ENCODE assay signal across 21 cellular contexts in the genomic region with DNA sequence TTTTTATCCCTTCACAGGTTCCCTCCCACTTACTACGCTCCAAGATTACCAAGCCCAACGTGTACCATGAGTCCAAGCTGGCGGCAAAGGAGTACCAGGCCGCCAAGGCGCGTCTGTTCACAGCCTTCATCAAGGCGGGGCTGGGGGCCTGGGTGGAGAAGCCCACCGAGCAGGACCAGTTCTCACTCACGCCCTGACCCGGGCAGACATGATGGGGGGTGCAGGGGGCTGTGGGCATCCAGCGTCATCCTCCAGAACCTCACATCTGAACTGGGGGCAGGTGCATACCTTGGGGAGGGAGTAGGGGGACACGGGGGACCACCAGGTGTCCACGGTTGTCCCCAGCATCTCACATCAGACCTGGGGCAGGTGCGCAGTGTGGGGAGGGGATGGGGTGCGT.
DNase-seq lines count a peak whose midpoint lies in the region; ATAC-seq and TF ChIP-seq lines count a peak whose summit lies in the region.
"Had no signal": no experiment of that assay in that cellular context is flagged by ENCODE, and none has a peak within 500 bp of the region (broad histone marks: within the 10 kb centered on the region; RNA-seq: fewer than 3 reads in every experiment).

No MANE protein-coding gene starts in this region.

- CTCF ChIA-PET in Calu3 (lab: Charles Lee): no interaction called here

- H3K27ac Mint-ChIP-seq in activated CD4-positive, alpha-beta T cell treated with anti-CD3 and anti-CD28 coated beads, Interleukin-2, amount 10 ng/mL, durations not matched to agents 24 days and 14 days: no peak overlapping the region
- H3K27ac Mint-ChIP-seq in chondrocyte (ENCODE audit: unreplicated experiment) (no peak overlapping the region), osteocyte (ENCODE audit: unreplicated experiment) (no peak overlapping the region), Calu3 (ENCODE audit: unreplicated experiment) (no peak overlapping the region)
- H3K27ac Mint-ChIP-seq: B cell; CD8-positive, alpha-beta T cell had no signal

- intact Hi-C loops in activated CD4-positive, alpha-beta T cell treated with anti-CD3 and anti-CD28 coated beads, Interleukin-2, amount 10 ng/mL, durations not matched to agents 24 days and 14 days (cut with micrococcal nuclease): no loop called here
- intact Hi-C loops in Calu3 (cut with micrococcal nuclease; ENCODE audit: unreplicated experiment): no loop called here

- H3K4me3 Mint-ChIP-seq in activated CD4-positive, alpha-beta T cell treated with anti-CD3 and anti-CD28 coated beads, Interleukin-2, amount 10 ng/mL, durations not matched to agents 24 days and 14 days: no peak overlapping the region
- no peak overlapping the region for H3K4me3 Mint-ChIP-seq in chondrocyte (ENCODE audit: unreplicated experiment)
- H3K4me3 Mint-ChIP-seq in osteocyte (ENCODE audit: unreplicated experiment): no peak overlapping the region
- H3K4me3 Mint-ChIP-seq in Calu3 (ENCODE audit: low read depth, unreplicated experiment): no peak overlapping the region
- H3K4me3 Mint-ChIP-seq: B cell; CD4-positive, alpha-beta T cell; CD8-positive, alpha-beta T cell had no signal

- peak; percentile 48 for DNase-seq in activated CD4-positive, alpha-beta T cell treated with anti-CD3 and anti-CD28 coated beads, Interleukin-2, amount 10 ng/mL, durations not matched to agents 24 days and 14 days
- DNase-seq in activated CD4-positive, alpha-beta T cell treated with anti-CD3 and anti-CD28 coated beads for 48 hours: no peak
- DNase-seq in chondrocyte (ENCODE audit: low spot score) (peak; percentile 66), osteocyte (ENCODE audit: extremely low spot score, unreplicated experiment) (peak; percentile 83), SHP77 treated with DMSO at 0.1 percent for 48 hours (lab: John Stamatoyannopoulos, UW) (no peak), Calu3 (no peak)
- DNase-seq: AML-193; Caco-2; CD4-positive, alpha-beta T cell; CD8-positive, alpha-beta T cell; DMS 273 treated with DMSO at 0.1 percent for 48 hours; DMS153; DMS53; DMS79; DND-41; EL; GDM1 had no signal

- H3K27me3 Mint-ChIP-seq in activated CD4-positive, alpha-beta T cell treated with anti-CD3 and anti-CD28 coated beads, Interleukin-2, amount 10 ng/mL, durations not matched to agents 24 days and 14 days: no peaks in the 10 kb centered on the region
- no peaks in the 10 kb centered on the region for H3K27me3 Mint-ChIP-seq in chondrocyte (ENCODE audit: low read depth)
- no peaks in the 10 kb centered on the region for H3K27me3 Mint-ChIP-seq in osteocyte (ENCODE audit: unreplicated experiment)
- H3K27me3 Mint-ChIP-seq in Calu3 (ENCODE audit: unreplicated experiment): peaks cover 51% of the 10 kb centered on the region
- H3K27me3 Mint-ChIP-seq: B cell; CD4-positive, alpha-beta T cell had no signal

- peaks cover 16% of the 10 kb centered on the region for H3K36me3 Mint-ChIP-seq in activated CD4-positive, alpha-beta T cell treated with anti-CD3 and anti-CD28 coated beads, Interleukin-2, amount 10 ng/mL, durations not matched to agents 24 days and 14 days (ENCODE audit: low read depth)
- H3K36me3 Mint-ChIP-seq in chondrocyte (ENCODE audit: low read depth) (peaks cover 31% of the 10 kb centered on the region), osteocyte (ENCODE audit: unreplicated experiment) (peaks cover 50% of the 10 kb centered on the region), Calu3 (ENCODE audit: insufficient read depth, unreplicated experiment) (no peaks in the 10 kb centered on the region)

- H3K9me3 Mint-ChIP-seq in activated CD4-positive, alpha-beta T cell treated with anti-CD3 and anti-CD28 coated beads, Interleukin-2, amount 10 ng/mL, durations not matched to agents 24 days and 14 days: peaks cover 9% of the 10 kb centered on the region
- H3K9me3 Mint-ChIP-seq in chondrocyte (ENCODE audit: low read depth) (peaks cover 11% of the 10 kb centered on the region), osteocyte (ENCODE audit: unreplicated experiment) (peaks cover 11% of the 10 kb centered on the region), Calu3 (ENCODE audit: low read depth, unreplicated experiment) (peaks cover 9% of the 10 kb centered on the region)

- peaks cover 16% of the 10 kb centered on the region for H3K4me1 Mint-ChIP-seq in activated CD4-positive, alpha-beta T cell treated with anti-CD3 and anti-CD28 coated beads, Interleukin-2, amount 10 ng/mL, durations not matched to agents 24 days and 14 days
- H3K4me1 Mint-ChIP-seq in chondrocyte (ENCODE audit: low read depth): peaks cover 43% of the 10 kb centered on the region
- H3K4me1 Mint-ChIP-seq in osteocyte (ENCODE audit: unreplicated experiment): peaks cover 6% of the 10 kb centered on the region
- no peaks in the 10 kb centered on the region for H3K4me1 Mint-ChIP-seq in Calu3 (ENCODE audit: low read depth, unreplicated experiment)

- TF ChIP-seq CTCF in chondrocyte (IDR thresholded peaks at IDR 0.05) (no peak), osteocyte (IDR thresholded peaks at IDR 0.05) (no peak), Calu3 (IDR thresholded peaks at IDR 0.05; ENCODE audit: unreplicated experiment) (no peak)

- no peak for ATAC-seq in GM21786 (IDR thresholded peaks at IDR 0.05; ENCODE audit: unreplicated experiment)
- ATAC-seq: A549; CD8-positive, alpha-beta T cell; GM12878 had no signal

- BruUV-seq in Calu3 (replicated peaks; lab: Mats Ljungman, UMichigan): no TSS peak

Comparison
In these comparisons a context has a peak if more than half of its experiments do, and no peak if none do; other contexts are left out.
1. DNase-seq: peak in activated CD4-positive, alpha-beta T cell treated with anti-CD3 and anti-CD28 coated beads, Interleukin-2, amount 10 ng/mL, durations not matched to agents 24 days and 14 days (single experiment), chondrocyte (single experiment) and osteocyte (single experiment); none in activated CD4-positive, alpha-beta T cell treated with anti-CD3 and anti-CD28 coated beads for 48 hours (single experiment), SHP77 treated with DMSO at 0.1 percent for 48 hours (single experiment) and Calu3 (single experiment).